Comparison of ENCODE assay signal across 8 cellular contexts in genomic region chr12:123983822-123984485, GRCh38. TPM values are rescaled to one million over a fixed set of nuclear protein-coding genes. Genes with fewer than 3 reads are reported as not detected.
A peak's percentile ranks its signal among the peaks of the same experiment; 100 is the strongest.
DNase-seq lines count a peak whose midpoint lies in the region; ATAC-seq and TF ChIP-seq lines count a peak whose summit lies in the region.

No MANE protein-coding gene starts in this region.

- H3K27me3 Mint-ChIP-seq in Caco-2 (ENCODE audit: insufficient read depth, unreplicated experiment): no peaks in the 10 kb centered on the region
- no peaks in the 10 kb centered on the region for H3K27me3 Mint-ChIP-seq in HFFc6 (ENCODE audit: insufficient read depth)

- no TSS peak for BruUV-seq in Caco-2 (replicated peaks; lab: Mats Ljungman, UMichigan)

- H3K4me3 Mint-ChIP-seq in Caco-2 (ENCODE audit: unreplicated experiment) (no peak overlapping the region), HFFc6 (no peak overlapping the region)

- H3F3A ChIP-seq in OCI-LY1 (ENCODE audit: insufficient read depth, low read length): no peaks in the 10 kb centered on the region

- H3K27me3 ChIP-seq in Caco-2 (replicated peaks; ENCODE audit: control insufficient read depth, insufficient read depth, low read length): no peaks in the 10 kb centered on the region
- H3K27me3 ChIP-seq in OCI-LY1 (ENCODE audit: insufficient read depth, low read length): no peaks in the 10 kb centered on the region
- H3K27me3 ChIP-seq in osteoblast (ENCODE audit: insufficient read depth, low read length): no peaks in the 10 kb centered on the region

- ATAC-seq in GM18520 (IDR thresholded peaks at IDR 0.05; ENCODE audit: unreplicated experiment): no peak

- H4K20me1 ChIP-seq in OCI-LY1 (ENCODE audit: insufficient read depth, low read length) (no peaks in the 10 kb centered on the region), osteoblast (ENCODE audit: insufficient read depth, low read length) (peaks cover 11% of the 10 kb centered on the region)

- H3K9me3 Mint-ChIP-seq in Caco-2 (ENCODE audit: unreplicated experiment): no peaks in the 10 kb centered on the region
- no peaks in the 10 kb centered on the region for H3K9me3 Mint-ChIP-seq in HFFc6

- H2AFZ ChIP-seq in OCI-LY1 (ENCODE audit: low read length) (no peak overlapping the region), osteoblast (ENCODE audit: low read length) (peak overlapping the region; percentile 13)

- H3K79me2 ChIP-seq in OCI-LY1 (ENCODE audit: insufficient read depth, low read length) (peaks cover 7% of the 10 kb centered on the region; the same call in 1 of the 2 replicates), osteoblast (ENCODE audit: insufficient read depth, low read length) (peaks cover 60% of the 10 kb centered on the region)

- intact Hi-C loops in Caco-2 (cut with micrococcal nuclease; ENCODE audit: unreplicated experiment): loop anchor here (1.0 to 2.0 kb wide), 3 partner anchors 79 to 183 kb away; no protein-coding TSS in a partner anchor

- no peak overlapping the region for H3K9ac ChIP-seq in OCI-LY1 (ENCODE audit: low read length)

- H3K36me3 Mint-ChIP-seq in Caco-2 (ENCODE audit: insufficient read depth, unreplicated experiment): peaks cover 64% of the 10 kb centered on the region
- peaks cover 9% of the 10 kb centered on the region; the same call in 1 of the 2 replicates for H3K36me3 Mint-ChIP-seq in HFFc6 (ENCODE audit: low read depth)

- peaks cover 3% of the 10 kb centered on the region for H3K36me3 ChIP-seq in Caco-2 (ENCODE audit: control insufficient read depth, insufficient read depth, low read length)
- H3K36me3 ChIP-seq in OCI-LY1 (ENCODE audit: insufficient read depth, low read length): peaks cover 18% of the 10 kb centered on the region; the same call in 1 of the 2 replicates
- H3K36me3 ChIP-seq in osteoblast (ENCODE audit: insufficient read depth, low read length): peaks cover 5% of the 10 kb centered on the region

- peaks cover 3% of the 10 kb centered on the region; the same call in 1 of the 2 replicates for H3K4me1 ChIP-seq in Caco-2
- no peaks in the 10 kb centered on the region for H3K4me1 ChIP-seq in OCI-LY1 (ENCODE audit: insufficient read depth, low read length, severe bottlenecking)
- H3K4me1 ChIP-seq in osteoblast (ENCODE audit: insufficient read depth, low read length): peaks cover 15% of the 10 kb centered on the region

- peak; percentile 49 to 51 for DNase-seq in Caco-2
- peak; percentile 53 for DNase-seq in HFFc6
- DNase-seq in activated T-helper 1 cell treated with Interleukin-2 at 50 U/mL for 16 hours (ENCODE audit: low read depth): peak; percentile 23
- peak; percentile 87 for DNase-seq in fibroblast of villous mesenchyme (ENCODE audit: low read depth)
- no peak for DNase-seq in osteoblast (ENCODE audit: insufficient read length, low spot score, missing footprints)
- no peak for DNase-seq in NCI-H1048 (lab: John Stamatoyannopoulos, UW)

- CTCF ChIA-PET in Caco-2 (lab: Charles Lee): no interaction called here

- peak; percentile 53 to 73 for TF ChIP-seq CTCF in Caco-2 (IDR thresholded peaks at IDR 0.05; ENCODE audit: insufficient read depth in 1 of 2, low read depth in 1 of 2, low read length in 1 of 2, severe bottlenecking in 1 of 2, unreplicated experiment in 1 of 2)
- peak; percentile 81 for TF ChIP-seq CTCF in HFFc6 (IDR thresholded peaks at IDR 0.05)
- peak; percentile 77 for TF ChIP-seq CTCF in OCI-LY1 (IDR thresholded peaks at IDR 0.05; ENCODE audit: low read length)
- TF ChIP-seq CTCF in fibroblast of villous mesenchyme (IDR thresholded peaks at IDR 0.05; ENCODE audit: insufficient read depth, low read depth, low read length): peak; percentile 76
- TF ChIP-seq CTCF in osteoblast (IDR thresholded peaks at IDR 0.05; ENCODE audit: extremely low read depth, low read depth, low read length): peak; percentile 77

- H3K4me1 Mint-ChIP-seq in Caco-2 (ENCODE audit: low read depth, unreplicated experiment) (peaks cover 7% of the 10 kb centered on the region), HFFc6 (ENCODE audit: low read depth) (peaks cover 11% of the 10 kb centered on the region)

- POLR2A ChIA-PET in Caco-2 (lab: Charles Lee): no interaction called here

- H3K27ac ChIP-seq in OCI-LY1 (ENCODE audit: low read depth, low read length, poor library complexity, severe bottlenecking) (no peak overlapping the region), osteoblast (ENCODE audit: low read depth, low read length) (no peak overlapping the region)

- H3K4me2 ChIP-seq in OCI-LY1 (ENCODE audit: low read length) (no peak overlapping the region), osteoblast (ENCODE audit: insufficient read depth, low read length) (no peak overlapping the region)

- H3K9me3 ChIP-seq in Caco-2 (no peaks in the 10 kb centered on the region), OCI-LY1 (ENCODE audit: low read length) (no peaks in the 10 kb centered on the region), osteoblast (ENCODE audit: low read depth, low read length) (no peaks in the 10 kb centered on the region)

- no peak overlapping the region for H3K4me3 ChIP-seq in Caco-2 (ENCODE audit: low read depth, low read length)
- no peak overlapping the region for H3K4me3 ChIP-seq in OCI-LY1 (ENCODE audit: low read depth, low read length, poor library complexity, severe bottlenecking)
- H3K4me3 ChIP-seq in fibroblast of villous mesenchyme (ENCODE audit: low read depth, low read length): no peak overlapping the region
- no peak overlapping the region for H3K4me3 ChIP-seq in osteoblast (ENCODE audit: insufficient read depth, low read length)

- H3K27ac Mint-ChIP-seq in Caco-2 (ENCODE audit: unreplicated experiment) (no peak overlapping the region), HFFc6 (no peak overlapping the region)

- H3K9me2 ChIP-seq in OCI-LY1 (ENCODE audit: low read depth, low read length): no peaks in the 10 kb centered on the region

RNA-seq across cellular contexts. Expression of gene ZNF664, which starts 10.9 kb away (rescaled TPM):
- total RNA-seq in Caco-2 (2022) (117 and 122 TPM in 2 replicates), fibroblast of villous mesenchyme (40.6 and 46.2 TPM in 2 replicates), osteoblast (95.2 and 114 TPM in 2 replicates)
- 10 to 100 TPM; 49.1 to 55.2 (median 53.4) TPM for total RNA-seq in HFFc6 (2021; fragmentation: NEBNext Ultra II Directional; extraction: Animal tissue kit (Norgen Biotek cat#: 25700))

RNA-seq across cellular contexts. Expression of gene CCDC92, which starts 11.3 kb away (rescaled TPM):
- total RNA-seq in Caco-2 (2022) (14.7 and 16.8 TPM in 2 replicates), fibroblast of villous mesenchyme (8.2 and 10.0 TPM in 2 replicates), osteoblast (25.7 and 29.5 TPM in 2 replicates)
- total RNA-seq in HFFc6 (2021; fragmentation: NEBNext Ultra II Directional; extraction: Animal tissue kit (Norgen Biotek cat#: 25700)): 10 to 100 TPM; 48.3 to 55.1 (median 51.6) TPM

Comparison
In these comparisons a context has a peak if more than half of its experiments do, and no peak if none do; other contexts are left out.
1. DNase-seq: peak in Caco-2 (2 of 2), HFFc6 (single experiment), activated T-helper 1 cell treated with Interleukin-2 at 50 U/mL for 16 hours (single experiment) and fibroblast of villous mesenchyme (single experiment); none in osteoblast (single experiment) and NCI-H1048 (single experiment).
2. Peak in every context shown above with its lines, with median percentiles within 50 percentile points of each other: CTCF ChIP-seq.